6 cellular contexts compared by ENCODE assay signal in genomic region chr1:1013922-1014617, GRCh38. TPM values are rescaled to one million over a fixed set of nuclear protein-coding genes. Genes with fewer than 3 reads are reported as not detected.
DNase-seq lines count a peak whose midpoint lies in the region; TF ChIP-seq lines count a peak whose summit lies in the region.

No MANE protein-coding gene starts in this region.

- H3K9me3 ChIP-seq in neuron (ENCODE audit: low read length), result no peaks in the 10 kb centered on the region

- TSS peak; percentile 76 for BruUV-seq in MCF 10A (replicated peaks; lab: Mats Ljungman, UMichigan)

- H3K36me3 Mint-ChIP-seq in MCF 10A (ENCODE audit: insufficient read depth, unreplicated experiment), result peaks cover 16% of the 10 kb centered on the region

- TF ChIP-seq CTCF in MCF 10A (IDR thresholded peaks at IDR 0.05; ENCODE audit: unreplicated experiment), result no peak

- H3K4me3 ChIP-seq in neuron (ENCODE audit: low read length), result peak overlapping the region; percentile 57

- H3K4me3 Mint-ChIP-seq in MCF 10A (ENCODE audit: unreplicated experiment), result peak overlapping the region; percentile 91

- H3K27me3 Mint-ChIP-seq in MCF 10A (ENCODE audit: insufficient read depth, unreplicated experiment), result no peaks in the 10 kb centered on the region

- POLR2A ChIA-PET in MCF 10A (lab: Yijun Ruan, JAX), result interaction anchor here (0.8 to 1.5 kb wide), 11 partner anchors 8 to 217 kb away, joined by 3 to 6 read pairs (median 4); partner anchors contain the start of genes HES4 and NOC2L

- peaks cover 9% of the 10 kb centered on the region for H3K4me1 Mint-ChIP-seq in MCF 10A (ENCODE audit: insufficient read depth, unreplicated experiment)

- intact Hi-C loops in MCF 10A (cut with micrococcal nuclease), result no loop called here

- H3K27ac Mint-ChIP-seq in MCF 10A (ENCODE audit: low read depth, unreplicated experiment), result peak overlapping the region; percentile 94

- DNase-seq in stimulated activated CD4-positive, alpha-beta T cell treated with anti-CD3 and anti-CD28 coated beads, Interleukin-12 subunit alpha, Interleukin-12 subunit beta, amount 100 ng/mL, for 4 hours, result peak; percentile 28
- DNase-seq in stimulated activated CD4-positive, alpha-beta T cell treated with anti-CD3 and anti-CD28 coated beads, Interleukin-2, amount 100 ng/mL, for 48 hours, result no peak
- DNase-seq in MCF 10A (ENCODE audit: unreplicated experiment) (no peak), HuH-7 (ENCODE audit: low spot score) (no peak), A172 (ENCODE audit: low spot score) (no peak)

- H3K36me3 ChIP-seq in neuron (ENCODE audit: insufficient read depth, low read length), result no peaks in the 10 kb centered on the region

- H3K27me3 ChIP-seq in neuron (ENCODE audit: insufficient read depth, low read length), result no peaks in the 10 kb centered on the region

- CTCF ChIA-PET in MCF 10A (lab: Yijun Ruan, JAX), result interaction anchor here (0.6 to 7.3 kb wide), 7 partner anchors 8 to 100 kb away, joined by 3 to 65 read pairs (median 4); no protein-coding TSS in a partner anchor

- H3K4me1 ChIP-seq in neuron (ENCODE audit: insufficient read depth, low read length), result peaks cover 20% of the 10 kb centered on the region

- H3K9me3 Mint-ChIP-seq in MCF 10A (ENCODE audit: unreplicated experiment), result no peaks in the 10 kb centered on the region

- H2AFZ ChIP-seq in neuron (ENCODE audit: low read depth, low read length), result no peak overlapping the region

RNA-seq across cellular contexts. Expression of gene ISG15, which starts 0.8 kb away (rescaled TPM):
- total RNA-seq in MCF 10A (2022), result 7.4 and 8.8 TPM in 2 replicates
- total RNA-seq in A172 (2014; rRNA removed; shearing (Covaris generic)), result 63.5 and 100.0 TPM in 2 replicates

RNA-seq across cellular contexts. Expression of gene AGRN, which starts 5.8 kb away (rescaled TPM):
- 286 and 303 TPM in 2 replicates for total RNA-seq in MCF 10A (2022)
- total RNA-seq in A172 (2014; rRNA removed; shearing (Covaris generic)), result 107 and 115 TPM in 2 replicates

RNA-seq across cellular contexts. Expression of gene HES4, which starts 14.2 kb away (rescaled TPM):
- 42.1 and 42.6 TPM in 2 replicates for total RNA-seq in MCF 10A (2022)
- 10.0 and 20.7 TPM in 2 replicates for total RNA-seq in A172 (2014; rRNA removed; shearing (Covaris generic))

RNA-seq across cellular contexts. Expression of gene PERM1, which starts 32.2 kb away (rescaled TPM):
- not detected in 2 replicates for total RNA-seq in MCF 10A (2022)
- total RNA-seq in A172 (2014; rRNA removed; shearing (Covaris generic)), result 0.29 TPM in 1 of 2 replicates, not detected in the other

RNA-seq across cellular contexts. Expression of gene PLEKHN1, which starts 47.8 kb away (rescaled TPM):
- 7.9 and 11.1 TPM in 2 replicates for total RNA-seq in MCF 10A (2022)
- 0.62 and 0.93 TPM in 2 replicates for total RNA-seq in A172 (2014; rRNA removed; shearing (Covaris generic))
